Comparison of ENCODE assay signal across 23 cellular contexts in genomic region chr11:3107608-3108182, GRCh38. TPM values are rescaled to one million over a fixed set of nuclear protein-coding genes. Genes with fewer than 3 reads are reported as not detected.
DNase-seq lines count a peak whose midpoint lies in the region; ATAC-seq, FAIRE-seq and TF ChIP-seq lines count a peak whose summit lies in the region.
"Had no signal": no experiment of that assay in that cellular context is flagged by ENCODE, and none has a peak within 500 bp of the region (broad histone marks: within the 10 kb centered on the region; RNA-seq: fewer than 3 reads in every experiment).

No MANE protein-coding gene starts in this region.

- peak; percentile 57 for DNase-seq in GM23338 (ENCODE audit: low spot score)
- DNase-seq in WTC11 (ENCODE audit: low spot score): peak; percentile 22
- DNase-seq in kidney: peak; percentile 74
- peak; percentile 62 for DNase-seq in sigmoid colon
- no peak for DNase-seq in NCI-H82 treated with DMSO at 0.1 percent for 48 hours (lab: John Stamatoyannopoulos, UW; ENCODE audit: unreplicated experiment)
- DNase-seq in Caco-2: no peak
- DNase-seq in GM12891 (ENCODE audit: insufficient read length, low spot score): no peak
- DNase-seq: activated CD8-positive, alpha-beta memory T cell treated with anti-CD3 and anti-CD28 coated beads for 24 hours; AML-193; cerebellar nuclear complex; esophagus squamous epithelium; KG1; midbrain; NCI-H146; NCI-H524 treated with DMSO at 0.1 percent for 48 hours; testis had no signal

- ATAC-seq in GM23338: peak; percentile 25
- ATAC-seq in WTC11: peak; percentile 18
- ATAC-seq: activated naive CD4-positive, alpha-beta T cell treated with anti-CD3 and anti-CD28 coated beads, Interleukin-2, amount 50 U/mL, for 72 hours; gastroesophageal sphincter; GM12878; stimulated activated effector memory CD8-positive, alpha-beta T cell treated with anti-CD3 and anti-CD28 coated beads, Interleukin-12 subunit alpha, Interleukin-12 subunit beta, amount 100 ng/mL, for 72 hours had no signal

- no peaks in the 10 kb centered on the region for H3K9me3 ChIP-seq in kidney (ENCODE audit: control insufficient read depth in 1 of 2, low read length in 2 of 2)
- no peaks in the 10 kb centered on the region for H3K9me3 ChIP-seq in sigmoid colon
- H3K9me3 ChIP-seq in Caco-2: no peaks in the 10 kb centered on the region
- H3K9me3 ChIP-seq: esophagus squamous epithelium, gastroesophageal sphincter, testis had no signal

- no peaks in the 10 kb centered on the region for H4K20me1 ChIP-seq in GM23338 (replicated peaks; ENCODE audit: insufficient read depth)

- no peak overlapping the region for H2AFZ ChIP-seq in GM23338

- POLR2A ChIA-PET in WTC11 (lab: Charles Lee) (no interaction called here), Caco-2 (lab: Charles Lee) (no interaction called here)

- no peak overlapping the region for H3K4me2 ChIP-seq in GM23338

- peaks cover 1% of the 10 kb centered on the region for H3K27me3 Mint-ChIP-seq in GM23338 (ENCODE audit: insufficient read depth, low read depth, poor library complexity)
- peaks cover 3% of the 10 kb centered on the region; the same call in 1 of the 2 replicates for H3K27me3 Mint-ChIP-seq in WTC11 (ENCODE audit: low read depth)
- H3K27me3 Mint-ChIP-seq in Caco-2 (ENCODE audit: insufficient read depth, unreplicated experiment): peaks cover 3% of the 10 kb centered on the region

- WGBS in sigmoid colon, 2 donors: 87 to 89% methylated on average over 21 of the region's 21 CpGs

- H3F3A ChIP-seq in GM23338 (replicated peaks; ENCODE audit: low read depth): 0 out of 2 replicates have a peak, but pooled peaks cover 3% of the 10 kb centered on the region

- H3K36me3 Mint-ChIP-seq in GM23338 (ENCODE audit: low read depth): peaks cover 26% of the 10 kb centered on the region
- peaks cover 23% of the 10 kb centered on the region for H3K36me3 Mint-ChIP-seq in WTC11
- no peaks in the 10 kb centered on the region for H3K36me3 Mint-ChIP-seq in Caco-2 (ENCODE audit: insufficient read depth, unreplicated experiment)

- H3K4me1 ChIP-seq in GM23338 (ENCODE audit: insufficient read depth): no peaks in the 10 kb centered on the region
- no peaks in the 10 kb centered on the region for H3K4me1 ChIP-seq in kidney (ENCODE audit: control insufficient read depth in 1 of 2, insufficient read depth in 1 of 2, low read depth in 1 of 2, low read length in 2 of 2)
- no peaks in the 10 kb centered on the region for H3K4me1 ChIP-seq in sigmoid colon
- no peaks in the 10 kb centered on the region for H3K4me1 ChIP-seq in Caco-2
- H3K4me1 ChIP-seq: testis had no signal

- FAIRE-seq in kidney (lab: Jason Lieb, UNC) (no peak), GM12891 (lab: Jason Lieb, UNC) (no peak)
- FAIRE-seq: GM12878, RCC 7860 had no signal

- no TSS peak for BruUV-seq in Caco-2 (replicated peaks; lab: Mats Ljungman, UMichigan)

- TF ChIP-seq POLR2A in sigmoid colon (IDR thresholded peaks at IDR 0.05) (no peak), GM12891 (IDR thresholded peaks at IDR 0.05; ENCODE audit: low read depth, low read length) (no peak)

- no peak overlapping the region for H3K27ac Mint-ChIP-seq in GM23338
- no peak overlapping the region; the same call in 1 of the 2 replicates for H3K27ac Mint-ChIP-seq in WTC11
- H3K27ac Mint-ChIP-seq in Caco-2 (ENCODE audit: unreplicated experiment): no peak overlapping the region
- H3K27ac Mint-ChIP-seq: nephron; stimulated activated effector memory CD8-positive, alpha-beta T cell treated with anti-CD3 and anti-CD28 coated beads, Interleukin-12 subunit alpha, Interleukin-12 subunit beta, amount 100 ng/mL, for 72 hours; T-helper 2 cell treated with Interferon-gamma antibody and Interleukin-4, amounts not matched to agents 5 μg/mL and 100 μg/mL, for 36 hours had no signal

- H3K4me1 Mint-ChIP-seq in GM23338 (peaks cover 14% of the 10 kb centered on the region), WTC11 (peaks cover 17% of the 10 kb centered on the region), Caco-2 (ENCODE audit: low read depth, unreplicated experiment) (no peaks in the 10 kb centered on the region)
- H3K4me1 Mint-ChIP-seq: nephron had no signal

- no peak overlapping the region for H3K4me3 Mint-ChIP-seq in GM23338
- no peak overlapping the region for H3K4me3 Mint-ChIP-seq in WTC11
- H3K4me3 Mint-ChIP-seq in Caco-2 (ENCODE audit: unreplicated experiment): no peak overlapping the region
- H3K4me3 Mint-ChIP-seq: nephron; stimulated activated effector memory CD8-positive, alpha-beta T cell treated with anti-CD3 and anti-CD28 coated beads, Interleukin-12 subunit alpha, Interleukin-12 subunit beta, amount 100 ng/mL, for 72 hours; T-helper 2 cell treated with Interferon-gamma antibody and Interleukin-4, amounts not matched to agents 5 μg/mL and 100 μg/mL, for 36 hours had no signal

- H3K4me3 ChIP-seq in GM23338 (no peak overlapping the region), kidney (ENCODE audit: low read length in 2 of 2) (no peak overlapping the region), sigmoid colon (no peak overlapping the region), Caco-2 (ENCODE audit: low read depth, low read length) (no peak overlapping the region)
- H3K4me3 ChIP-seq: esophagus squamous epithelium, gastroesophageal sphincter, GM12878, testis had no signal

- intact Hi-C loops in kidney (cut with DNase I): no loop called here
- intact Hi-C loops in sigmoid colon (cut with DNase I): no loop called here
- intact Hi-C loops in Caco-2 (cut with micrococcal nuclease; ENCODE audit: unreplicated experiment): no loop called here

- H3K36me3 ChIP-seq in GM23338 (ENCODE audit: insufficient read depth) (peaks cover 5% of the 10 kb centered on the region; the same call in 1 of the 2 replicates), kidney (ENCODE audit: control insufficient read depth in 1 of 2, insufficient read depth in 2 of 2, low read length in 2 of 2) (no peaks in the 10 kb centered on the region), sigmoid colon (peaks cover 8 to 54% (median 25%) of the 10 kb centered on the region in 4 donors), Caco-2 (ENCODE audit: control insufficient read depth, insufficient read depth, low read length) (no peaks in the 10 kb centered on the region)

- H3K27me3 ChIP-seq in GM23338 (ENCODE audit: insufficient read depth): no peaks in the 10 kb centered on the region
- no peaks in the 10 kb centered on the region for H3K27me3 ChIP-seq in sigmoid colon
- no peaks in the 10 kb centered on the region for H3K27me3 ChIP-seq in Caco-2 (replicated peaks; ENCODE audit: control insufficient read depth, insufficient read depth, low read length)
- H3K27me3 ChIP-seq: esophagus squamous epithelium, gastroesophageal sphincter, testis had no signal

- H3K9me3 Mint-ChIP-seq in GM23338: peaks cover 26% of the 10 kb centered on the region
- peaks cover 26% of the 10 kb centered on the region for H3K9me3 Mint-ChIP-seq in WTC11
- H3K9me3 Mint-ChIP-seq in Caco-2 (ENCODE audit: unreplicated experiment): peaks cover 19% of the 10 kb centered on the region
- H3K9me3 Mint-ChIP-seq: activated naive CD4-positive, alpha-beta T cell treated with anti-CD3 and anti-CD28 coated beads, Interleukin-2, amount 50 U/mL, for 72 hours; stimulated activated effector memory CD8-positive, alpha-beta T cell treated with anti-CD3 and anti-CD28 coated beads, Interleukin-12 subunit alpha, Interleukin-12 subunit beta, amount 100 ng/mL, for 72 hours; T-helper 2 cell treated with Interferon-gamma antibody and Interleukin-4, amounts not matched to agents 5 μg/mL and 100 μg/mL, for 36 hours had no signal

- no peaks in the 10 kb centered on the region for H3K79me2 ChIP-seq in GM23338 (replicated peaks; ENCODE audit: insufficient read depth)

- TF ChIP-seq CTCF in GM23338 (conservative IDR thresholded peaks at IDR 0.05; ENCODE audit: low read depth in 2 of 2): peak in 1 of 2 experiments; percentile 26; a peak in 1 of 4 replicates
- TF ChIP-seq CTCF in WTC11 (IDR thresholded peaks at IDR 0.05): no peak
- no peak for TF ChIP-seq CTCF in kidney (IDR thresholded peaks at IDR 0.05; ENCODE audit: borderline replicate concordance, extremely low read depth, insufficient read depth)
- no peak for TF ChIP-seq CTCF in sigmoid colon (IDR thresholded peaks at IDR 0.05)
- TF ChIP-seq CTCF in Caco-2 (IDR thresholded peaks at IDR 0.05; ENCODE audit: insufficient read depth in 1 of 2, low read depth in 1 of 2, low read length in 1 of 2, severe bottlenecking in 1 of 2, unreplicated experiment in 1 of 2): no peak

- TF ChIP-seq EP300 in sigmoid colon (IDR thresholded peaks at IDR 0.05): no peak

- H3K27ac ChIP-seq in GM23338 (ENCODE audit: low read depth) (no peak overlapping the region), kidney (ENCODE audit: low read depth in 2 of 2, low read length in 2 of 2) (no peak overlapping the region), sigmoid colon (no peak overlapping the region)
- H3K27ac ChIP-seq: esophagus squamous epithelium, gastroesophageal sphincter, testis had no signal

- CTCF ChIA-PET in WTC11 (lab: Charles Lee): interaction anchor here (0.9 to 3.2 kb wide), 4 partner anchors 10 to 30 kb away, joined by 4 to 10 read pairs (median 4); no protein-coding TSS in a partner anchor
- CTCF ChIA-PET in Caco-2 (lab: Charles Lee): no interaction called here

- H3K9me2 ChIP-seq in GM23338 (ENCODE audit: insufficient read depth): no peaks in the 10 kb centered on the region

- H3K9ac ChIP-seq in kidney (ENCODE audit: low read length in 2 of 2): no peak overlapping the region

TF ChIP-seq in GM12891, 5 proteins besides CTCF, POLR2A, EP300 and RAD21:
- TF ChIP-seq PAX5 (IDR thresholded peaks at IDR 0.05; ENCODE audit: insufficient read depth, low read length, severe bottlenecking) (no peak), POU2F2 (IDR thresholded peaks at IDR 0.05; ENCODE audit: low read depth, low read length) (no peak), POLR2AphosphoS5 (IDR thresholded peaks at IDR 0.05; ENCODE audit: low read depth, low read length) (no peak), SPI1 (IDR thresholded peaks at IDR 0.05; ENCODE audit: low read depth, low read length) (no peak), TAF1 (IDR thresholded peaks at IDR 0.05; ENCODE audit: low read depth, low read length) (no peak)
TF ChIP-seq in GM12891: peak in this region for 0.

RNA-seq across cellular contexts. Expression of gene CARS1, which starts 50.5 kb away (rescaled TPM):
- total RNA-seq in GM23338 (2014; rRNA removed; shearing (Covaris generic)): 94.1 and 95.9 TPM in 2 replicates
- 71.0 and 72.9 TPM in 2 replicates for polyA plus RNA-seq in GM23338 (2016; fragmentation: Nextera tagmentation; extraction: Ambion mirVana)
- 57.9 to 92.0 TPM (median 62.0 TPM) in 3 replicates for total RNA-seq in WTC11 (2021)
- total RNA-seq in kidney: 49.5 TPM
- polyA plus RNA-seq in kidney (ENCODE audit: insufficient read depth, low read depth, low replicate concordance): 26.5 TPM
- total RNA-seq in sigmoid colon: 10 to 100 TPM; 34.6 to 49.0 (median 39.6) TPM
- polyA plus RNA-seq in sigmoid colon: 10 to 100 TPM; 21.0 to 57.1 (median 35.4) TPM
- total RNA-seq in Caco-2 (2022): 117 and 121 TPM in 2 replicates
- 29.5 TPM for polyA plus RNA-seq in GM12891 (2012; ENCODE audit: low read depth, missing spikeins)

RNA-seq across cellular contexts. Expression of gene OSBPL5, which starts 57.4 kb away (rescaled TPM):
- total RNA-seq in GM23338 (2014; rRNA removed; shearing (Covaris generic)): 8.1 and 12.0 TPM in 2 replicates
- polyA plus RNA-seq in GM23338 (2016; fragmentation: Nextera tagmentation; extraction: Ambion mirVana) (2.7 and 3.4 TPM in 2 replicates), kidney (ENCODE audit: insufficient read depth, low read depth, low replicate concordance) (8.5 TPM), sigmoid colon (10 to 100 TPM; 16.6 to 29.8 (median 18.6) TPM)
- total RNA-seq in WTC11 (2021) (13.1 to 17.7 TPM (median 14.8 TPM) in 3 replicates), kidney (63.0 TPM), sigmoid colon (10 to 100 TPM; 28.1 to 69.2 (median 46.2) TPM), Caco-2 (2022) (4.9 and 5.5 TPM in 2 replicates)
- polyA plus RNA-seq in GM12891 (2012; ENCODE audit: low read depth, missing spikeins): not detected
- total RNA-seq: GM12878 had no signal
- polyA plus RNA-seq: GM12878 had no signal

Comparison
In these comparisons a context has a peak if more than half of its experiments do, and no peak if none do; other contexts are left out.
1. DNase-seq: peak in GM23338 (single experiment), WTC11 (single experiment), kidney (single experiment) and sigmoid colon (single experiment); none in NCI-H82 treated with DMSO at 0.1 percent for 48 hours (single experiment), Caco-2 (0 of 2) and GM12891 (single experiment).